Comparison of ENCODE assay signal across 1 cellular context in genomic region chr5:172048539-172049101, GRCh38.
TF ChIP-seq lines count a peak whose summit lies in the region.

No MANE protein-coding gene starts in this region.

TF ChIP-seq in IMR-90, 13 proteins besides CTCF, POLR2A, EP300 and RAD21 (continued from another document):
- no peak for TF ChIP-seq FOS (IDR thresholded peaks at IDR 0.05; ENCODE audit: low read depth, low read length)
TF ChIP-seq in IMR-90: peak in this region for 0.
